8 cellular contexts compared by ENCODE assay signal in genomic region chr1:84573967-84574842, GRCh38. TPM values are rescaled to one million over a fixed set of nuclear protein-coding genes. Genes with fewer than 3 reads are reported as not detected.
DNase-seq lines count a peak whose midpoint lies in the region; ATAC-seq and TF ChIP-seq lines count a peak whose summit lies in the region.

Gene CTBS, minus strand, starts transcription at chr1:84574440. Its CDS starts 25 bp downstream, at chr1:84574415.

- H3K4me1 Mint-ChIP-seq in H9, result peaks cover 36 to 37% of the 10 kb centered on the region in 2 experiments
- peaks cover 26% of the 10 kb centered on the region for H3K4me1 Mint-ChIP-seq in neural progenitor cell

- H2BK120ac ChIP-seq in H9 (ENCODE audit: low read depth, low read length, poor library complexity, severe bottlenecking), result no peak within 1 kb of the TSS

- DNase-seq in G401 (ENCODE audit: low spot score) (peak; percentile 85), H9 (peak; percentile 90), M059J (ENCODE audit: low read depth) (peak; percentile 86), SIG-M5 treated with dmso at 0.1 percent for 504 hours (lab: John Stamatoyannopoulos, UW; ENCODE audit: unreplicated experiment) (peak; percentile 93), foreskin keratinocyte (peak; percentile 59 to 72), neural progenitor cell (ENCODE audit: low spot score) (peak; percentile 96), stromal cell of bone marrow (ENCODE audit: low read depth) (peak; percentile 63)
- peak; percentile 59 to 86 (median 73) for DNase-seq in activated naive CD4-positive, alpha-beta T cell (lab: John Stamatoyannopoulos, UW)

- H3K27ac ChIP-seq in H9 (ENCODE audit: insufficient read length, low read depth, low read length) (peak within 1 kb of the TSS; percentile 53), foreskin keratinocyte (peak within 1 kb of the TSS; percentile 93), neural progenitor cell (peak within 1 kb of the TSS; percentile 89)

- H3K4me1 ChIP-seq in H9 (ENCODE audit: insufficient read depth, low read length) (peaks cover 3% of the 10 kb centered on the region; the same call in 1 of the 2 replicates), foreskin keratinocyte (peaks cover 22% of the 10 kb centered on the region), neural progenitor cell (peaks cover 28% of the 10 kb centered on the region)

- peak within 1 kb of the TSS; percentile 79 to 93 for H3K4me3 Mint-ChIP-seq in H9
- peak within 1 kb of the TSS; percentile 94 for H3K4me3 Mint-ChIP-seq in neural progenitor cell

- H3K23ac ChIP-seq in H9 (ENCODE audit: insufficient read length, low read depth, low read length), result no peak within 1 kb of the TSS

- no peak within 1 kb of the TSS for H2BK5ac ChIP-seq in H9 (ENCODE audit: insufficient read length, low read length)

- no peak within 1 kb of the TSS for H2BK15ac ChIP-seq in H9 (ENCODE audit: low read depth, low read length)

- no peak within 1 kb of the TSS for H4K5ac ChIP-seq in H9 (ENCODE audit: insufficient read length, low read depth, low read length)

- no peak for TF ChIP-seq CTCF in H9 (conservative IDR thresholded peaks at IDR 0.05)
- TF ChIP-seq CTCF in foreskin keratinocyte (conservative IDR thresholded peaks at IDR 0.05), result no peak
- no peak for TF ChIP-seq CTCF in neural progenitor cell (IDR thresholded peaks at IDR 0.05)

- WGBS in H9 (ENCODE audit: extremely low coverage, insufficient read length, low lambda C conversion rate), result no CpG with 5 or more reads among the region's 67 CpGs

- H4K8ac ChIP-seq in H9 (replicated peaks; ENCODE audit: insufficient read length, low read depth, low read length), result no peak within 1 kb of the TSS

- H3K4me2 ChIP-seq in H9 (ENCODE audit: insufficient read depth, insufficient read length, low read length) (peak within 1 kb of the TSS; percentile 76), neural progenitor cell (peak within 1 kb of the TSS; percentile 96)

- H3K56ac ChIP-seq in H9 (ENCODE audit: insufficient read length, low read depth, low read length), result no peak within 1 kb of the TSS

- in situ Hi-C loops in G401 (cut with HindIII; ENCODE audit: low sequenced_read_pairs), result no loop called here

- peak within 1 kb of the TSS; percentile 96 for H3K14ac ChIP-seq in H9 (ENCODE audit: insufficient read depth, low read length)

- H3F3A ChIP-seq in neural progenitor cell (ENCODE audit: low read depth), result peaks cover 25% of the 10 kb centered on the region

- H3K27me3 ChIP-seq in H9 (ENCODE audit: insufficient read depth, low read length) (no peaks in the 10 kb centered on the region), foreskin keratinocyte (no peaks in the 10 kb centered on the region), neural progenitor cell (peaks cover 7% of the 10 kb centered on the region)

- peaks cover 5% of the 10 kb centered on the region for H3K23me2 ChIP-seq in H9 (ENCODE audit: insufficient read length, low read depth, low read length, poor library complexity, severe bottlenecking)

- H3K36me3 ChIP-seq in neural progenitor cell, result no peaks in the 10 kb centered on the region

- no peak within 1 kb of the TSS for H3T11ph ChIP-seq in H9 (ENCODE audit: low read length)

- no peaks in the 10 kb centered on the region for H4K20me1 ChIP-seq in H9 (ENCODE audit: control insufficient read depth, insufficient read depth, insufficient read length)
- peaks cover 2% of the 10 kb centered on the region for H4K20me1 ChIP-seq in neural progenitor cell (ENCODE audit: low read depth)

- H2BK12ac ChIP-seq in H9 (ENCODE audit: insufficient read length, low read depth, low read length), result no peak within 1 kb of the TSS

- H3K9me3 ChIP-seq in H9 (ENCODE audit: control insufficient read depth, low read depth, low read length) (no peaks in the 10 kb centered on the region), neural progenitor cell (ENCODE audit: low read depth) (no peaks in the 10 kb centered on the region)

- H3K27me3 Mint-ChIP-seq in H9 (ENCODE audit: low read depth) (peaks cover 18% of the 10 kb centered on the region), neural progenitor cell (ENCODE audit: insufficient read depth, low read depth) (no peaks in the 10 kb centered on the region)

- H3K36me3 Mint-ChIP-seq in H9 (ENCODE audit: insufficient read depth in 1 of 3, low read depth in 3 of 3), result peaks cover 0 to 5% (median 4%) of the 10 kb centered on the region in 3 experiments; a peak in 3 of 7 replicates
- H3K36me3 Mint-ChIP-seq in neural progenitor cell, result peaks cover 17% of the 10 kb centered on the region

- ATAC-seq in foreskin keratinocyte, result peak; percentile 83

- H3K79me2 ChIP-seq in H9 (ENCODE audit: insufficient read depth, low read length) (no peaks in the 10 kb centered on the region), neural progenitor cell (ENCODE audit: low read depth) (no peaks in the 10 kb centered on the region)

- H3K4me3 ChIP-seq in neural progenitor cell, result peak within 1 kb of the TSS; percentile 76

- H3K79me1 ChIP-seq in H9 (ENCODE audit: insufficient read depth, low read depth, low read length, poor library complexity, severe bottlenecking), result no peaks in the 10 kb centered on the region

- peak within 1 kb of the TSS; percentile 2 for H2AFZ ChIP-seq in H9 (ENCODE audit: low read length)
- peak within 1 kb of the TSS; percentile 90 for H2AFZ ChIP-seq in neural progenitor cell (replicated peaks)

- H3K9me3 Mint-ChIP-seq in H9 (no peaks in the 10 kb centered on the region), neural progenitor cell (peaks cover 2% of the 10 kb centered on the region)

- H3K27ac Mint-ChIP-seq in H9 (peak within 1 kb of the TSS; percentile 95 to 100 (median 96)), neural progenitor cell (peak within 1 kb of the TSS; percentile 90)

- peak within 1 kb of the TSS; percentile 63 for H3K18ac ChIP-seq in H9 (ENCODE audit: insufficient read length, low read depth, low read length)

- H3K9ac ChIP-seq in H9 (ENCODE audit: extremely low read depth, insufficient read length, low read length) (peak within 1 kb of the TSS; percentile 74), neural progenitor cell (peak within 1 kb of the TSS; percentile 67)

- no peak within 1 kb of the TSS for H4K91ac ChIP-seq in H9 (ENCODE audit: insufficient read length, low read depth, low read length)

- H3K4ac ChIP-seq in H9 (ENCODE audit: low read depth, low read length), result no peak within 1 kb of the TSS

- no peak within 1 kb of the TSS for H2BK20ac ChIP-seq in H9 (ENCODE audit: low read depth, low read length, poor library complexity, severe bottlenecking)

- no peak within 1 kb of the TSS for H2AK5ac ChIP-seq in H9 (ENCODE audit: insufficient read length, low read length)

RNA-seq across cellular contexts. Expression of gene CTBS, which starts in this region (rescaled TPM):
- 3.6 and 3.9 TPM in 2 replicates for total RNA-seq in G401 (2014; rRNA removed; shearing (Covaris generic))
- 2.4 and 2.8 TPM in 2 replicates for total RNA-seq in H9 (2021)
- total RNA-seq in M059J (2014; rRNA removed; shearing (Covaris generic)), result 28.4 and 40.2 TPM in 2 replicates
- 10.9 and 12.8 TPM in 2 replicates for total RNA-seq in foreskin keratinocyte
- polyA plus RNA-seq in foreskin keratinocyte, result 7.1 and 7.9 TPM in 2 replicates
- 7.2 and 11.5 TPM in 2 replicates for total RNA-seq in neural progenitor cell (ENCODE audit: low replicate concordance)

Comparison
In these comparisons a context has a peak if more than half of its experiments do, and no peak if none do; other contexts are left out.
1. Peak in every context shown above with its lines: DNase-seq, ATAC-seq, H3K4me3 ChIP-seq and H3K27ac ChIP-seq.